In genomic region chr17:32264140-32264799, GRCh38 we compare ENCODE assay signal across 7 cellular contexts. TPM values are rescaled to one million over a fixed set of nuclear protein-coding genes. Genes with fewer than 3 reads are reported as not detected.
DNase-seq lines count a peak whose midpoint lies in the region; ATAC-seq and TF ChIP-seq lines count a peak whose summit lies in the region.

No MANE protein-coding gene starts in this region.

- BruUV-seq in Caco-2 (replicated peaks; lab: Mats Ljungman, UMichigan): no TSS peak

- H3K27ac ChIP-seq in KMS-11 (no peak overlapping the region), dorsolateral prefrontal cortex (peak overlapping the region in 54 of 59 donors; percentile 9 to 93 (median 78)), neural progenitor cell (no peak overlapping the region), right cardiac atrium (ENCODE audit: low read length) (no peak overlapping the region)

- H3K79me2 ChIP-seq in KMS-11 (ENCODE audit: insufficient read depth, low read depth) (no peaks in the 10 kb centered on the region), neural progenitor cell (ENCODE audit: low read depth) (no peaks in the 10 kb centered on the region)

- H3K4me2 ChIP-seq in KMS-11: no peak overlapping the region
- H3K4me2 ChIP-seq in neural progenitor cell: peak overlapping the region; percentile 69

- H3K27me3 ChIP-seq in Caco-2 (replicated peaks; ENCODE audit: control insufficient read depth, insufficient read depth, low read length) (peaks cover 6% of the 10 kb centered on the region), KMS-11 (ENCODE audit: insufficient read depth, low read depth) (peaks cover 48% of the 10 kb centered on the region), dorsolateral prefrontal cortex (no peaks in the 10 kb centered on the region), neural progenitor cell (peaks cover 56% of the 10 kb centered on the region), right cardiac atrium (ENCODE audit: control insufficient read depth, insufficient read depth) (no peaks in the 10 kb centered on the region)

- peak; percentile 12 for TF ChIP-seq CTCF in Caco-2 (IDR thresholded peaks at IDR 0.05; ENCODE audit: insufficient read depth in 1 of 2, low read depth in 1 of 2, low read length in 1 of 2, severe bottlenecking in 1 of 2, unreplicated experiment in 1 of 2)
- 0 out of 2 replicates have a peak, but pooled peaks have one; percentile 14 for TF ChIP-seq CTCF in KMS-11 (conservative IDR thresholded peaks at IDR 0.05; ENCODE audit: low read depth, low read length)
- TF ChIP-seq CTCF in dorsolateral prefrontal cortex (IDR thresholded peaks at IDR 0.05 in 54 of 56, conservative IDR thresholded peaks at IDR 0.05 in 2 of 56; ENCODE audit: low read depth in 1 of 56, partially characterized antibody in 56 of 56): peak in 12 of 56 donors; percentile 11 to 41 (median 20)
- peak; percentile 48 for TF ChIP-seq CTCF in neural progenitor cell (IDR thresholded peaks at IDR 0.05)

- H3K27me3 Mint-ChIP-seq in Caco-2 (ENCODE audit: insufficient read depth, unreplicated experiment): peaks cover 28% of the 10 kb centered on the region
- peaks cover 50% of the 10 kb centered on the region for H3K27me3 Mint-ChIP-seq in neural progenitor cell (ENCODE audit: insufficient read depth, low read depth)

- H4K20me1 ChIP-seq in KMS-11 (ENCODE audit: insufficient read depth) (no peaks in the 10 kb centered on the region), neural progenitor cell (ENCODE audit: low read depth) (peaks cover 14% of the 10 kb centered on the region)

- peak overlapping the region; percentile 60 for H3K4me3 Mint-ChIP-seq in Caco-2 (ENCODE audit: unreplicated experiment)
- H3K4me3 Mint-ChIP-seq in neural progenitor cell: peak overlapping the region; percentile 90

- H3K4me1 ChIP-seq in Caco-2 (peaks cover 4% of the 10 kb centered on the region; the same call in 1 of the 2 replicates), KMS-11 (ENCODE audit: low read depth, poor library complexity, severe bottlenecking) (no peaks in the 10 kb centered on the region), neural progenitor cell (peaks cover 36% of the 10 kb centered on the region), right cardiac atrium (ENCODE audit: control insufficient read depth, insufficient read depth, low read length) (no peaks in the 10 kb centered on the region)

- H3K4me1 Mint-ChIP-seq in Caco-2 (ENCODE audit: low read depth, unreplicated experiment) (peaks cover 7% of the 10 kb centered on the region), neural progenitor cell (peaks cover 60% of the 10 kb centered on the region)

- H3K9me3 ChIP-seq in Caco-2: no peaks in the 10 kb centered on the region
- H3K9me3 ChIP-seq in neural progenitor cell (ENCODE audit: low read depth): no peaks in the 10 kb centered on the region
- no peaks in the 10 kb centered on the region for H3K9me3 ChIP-seq in right cardiac atrium (ENCODE audit: control insufficient read depth, low read length)

- CTCF ChIA-PET in Caco-2 (lab: Charles Lee): interaction anchor here (0.5 kb wide), 1 partner anchor 74 kb away, joined by 5 read pairs; no protein-coding TSS in a partner anchor

- H3K36me3 ChIP-seq in Caco-2 (ENCODE audit: control insufficient read depth, insufficient read depth, low read length): no peaks in the 10 kb centered on the region
- no peaks in the 10 kb centered on the region for H3K36me3 ChIP-seq in KMS-11 (ENCODE audit: insufficient read depth)
- no peaks in the 10 kb centered on the region for H3K36me3 ChIP-seq in neural progenitor cell

- H3K36me3 Mint-ChIP-seq in Caco-2 (ENCODE audit: insufficient read depth, unreplicated experiment): no peaks in the 10 kb centered on the region
- H3K36me3 Mint-ChIP-seq in neural progenitor cell: peaks cover 2% of the 10 kb centered on the region

- POLR2A ChIA-PET in Caco-2 (lab: Charles Lee): no interaction called here

- H3K9me3 Mint-ChIP-seq in Caco-2 (ENCODE audit: unreplicated experiment) (no peaks in the 10 kb centered on the region), neural progenitor cell (peaks cover 2% of the 10 kb centered on the region)

- H3K27ac Mint-ChIP-seq in Caco-2 (ENCODE audit: unreplicated experiment) (no peak overlapping the region), neural progenitor cell (peak overlapping the region; percentile 21)

- WGBS in right cardiac atrium: 41% methylated on average over 6 of the region's 6 CpGs

- DNase-seq in Caco-2 (no peak), dorsolateral prefrontal cortex (no peak), neural progenitor cell (ENCODE audit: low spot score) (peak; percentile 64), right cardiac atrium (no peak)

- H3K9ac ChIP-seq in KMS-11: no peak overlapping the region
- no peak overlapping the region for H3K9ac ChIP-seq in neural progenitor cell

- ATAC-seq in GM19452 (IDR thresholded peaks at IDR 0.05; ENCODE audit: unreplicated experiment) (no peak), right cardiac atrium (no peak), GM18909 (IDR thresholded peaks at IDR 0.05; ENCODE audit: poor library complexity, unreplicated experiment) (no peak)

- no peak overlapping the region for H2AFZ ChIP-seq in KMS-11 (ENCODE audit: low read depth)
- H2AFZ ChIP-seq in neural progenitor cell (replicated peaks): no peak overlapping the region

- intact Hi-C loops in Caco-2 (cut with micrococcal nuclease; ENCODE audit: unreplicated experiment) (no loop called here), dorsolateral prefrontal cortex (cut with DNase I) (no loop called here), right cardiac atrium (cut with DNase I) (no loop called here)

- peaks cover 34% of the 10 kb centered on the region for H3F3A ChIP-seq in neural progenitor cell (ENCODE audit: low read depth)

- H3K4me3 ChIP-seq in Caco-2 (ENCODE audit: low read depth, low read length) (no peak overlapping the region), KMS-11 (IDR thresholded peaks at IDR 0.05; ENCODE audit: insufficient read depth, low read depth, low read length) (no peak overlapping the region), dorsolateral prefrontal cortex (peak overlapping the region in 25 of 59 donors; percentile 48 to 90 (median 79)), neural progenitor cell (peak overlapping the region; percentile 47), right cardiac atrium (ENCODE audit: low read length) (no peak overlapping the region)

RNA-seq across cellular contexts. Expression of gene RHBDL3, which starts 1.4 kb away (rescaled TPM):
- total RNA-seq in Caco-2 (2022) (0.09 TPM in 1 of 2 replicates, not detected in the other), dorsolateral prefrontal cortex (10 to 100 TPM; 23.1 to 78.5 (median 45.3) TPM), neural progenitor cell (ENCODE audit: low replicate concordance) (2.5 and 3.7 TPM in 2 replicates), right cardiac atrium (10 to 100 TPM; 19.6 to 51.1 (median 38.3) TPM)
- 40.0 TPM for polyA plus RNA-seq in right cardiac atrium

Comparison
In these comparisons a context has a peak if more than half of its experiments do, and no peak if none do; other contexts are left out.
1. H3K27ac ChIP-seq: peak in dorsolateral prefrontal cortex (54 of 59); none in KMS-11 (single experiment), neural progenitor cell (single experiment) and right cardiac atrium (single experiment).